15 cellular contexts compared by ENCODE assay signal in genomic region chr21:43004926-43005325, GRCh38.
"Had no signal": no experiment of that assay in that cellular context is flagged by ENCODE, and none has a peak within 500 bp of the region (broad histone marks: within the 10 kb centered on the region; RNA-seq: fewer than 3 reads in every experiment).

No MANE protein-coding gene starts in this region.

- DNase-seq: activated CD4-positive, alpha-beta T cell treated with anti-CD3 and anti-CD28 coated beads for 4 hours; activated CD8-positive, alpha-beta memory T cell treated with anti-CD3 and anti-CD28 coated beads, Interleukin-2, amount 50 U/mL, for 48 hours; activated CD8-positive, alpha-beta T cell treated with anti-CD3 and anti-CD28 coated beads, Interleukin-2, amount 10 ng/mL, durations not matched to agents 7 days and 5 days; activated naive CD8-positive, alpha-beta T cell treated with anti-CD3 and anti-CD28 coated beads, Interleukin-2, amount 50 U/mL, for 24 hours; activated T-cell treated with anti-CD3 and anti-CD28 coated beads, Interleukin-2, amount 50 U/mL, for 1 hour; amniotic stem cell; NCI-H1092 treated with DMSO at 0.1 percent for 48 hours; NCI-H1417 treated with DMSO at 0.1 percent for 48 hours; NCI-H1694; NCI-H2081; NCI-H524 treated with DMSO at 0.1 percent for 48 hours; NCI-H748 treated with DMSO at 0.1 percent for 48 hours; SIG-M5; WERI-Rb-1 had no signal

- ATAC-seq: activated CD4-positive, CD25-positive, alpha-beta regulatory T cell treated with anti-CD3 and anti-CD28 coated beads, Interleukin-2, amount 50 U/mL, for 24 hours; activated CD8-positive, alpha-beta T cell treated with anti-CD3 and anti-CD28 coated beads, Interleukin-2, amount 10 ng/mL, durations not matched to agents 7 days and 5 days; activated naive CD8-positive, alpha-beta T cell treated with anti-CD3 and anti-CD28 coated beads, Interleukin-2, amount 50 U/mL, for 24 hours had no signal
